9 cellular contexts compared by ENCODE assay signal in genomic region chr14:74867673-74868072, GRCh38. TPM values are rescaled to one million over a fixed set of nuclear protein-coding genes. Genes with fewer than 3 reads are reported as not detected.
DNase-seq lines count a peak whose midpoint lies in the region; ATAC-seq lines count a peak whose summit lies in the region.
"Had no signal": no experiment of that assay in that cellular context is flagged by ENCODE, and none has a peak within 500 bp of the region (broad histone marks: within the 10 kb centered on the region; RNA-seq: fewer than 3 reads in every experiment).

No MANE protein-coding gene starts in this region.

- H3K9me3 ChIP-seq in HAP-1, result no peaks in the 10 kb centered on the region

- H3K27me3 ChIP-seq in HAP-1 (ENCODE audit: low read depth), result no peaks in the 10 kb centered on the region

- no peak for ATAC-seq in GM21576 (IDR thresholded peaks at IDR 0.05; ENCODE audit: unreplicated experiment)

- DNase-seq in GM04503 (ENCODE audit: low read depth) (peak; percentile 42), cerebellum (ENCODE audit: low spot score) (peak; percentile 77), SK-N-DZ (ENCODE audit: low spot score) (no peak), HAP-1 (ENCODE audit: low spot score in 2 of 2) (no peak), AML-193 (lab: John Stamatoyannopoulos, UW) (no peak)
- peak; percentile 69 for DNase-seq in activated CD4-positive, alpha-beta T cell treated with anti-CD3 and anti-CD28 coated beads for 48 hours
- peak; percentile 41 to 61 for DNase-seq in stimulated activated CD4-positive, alpha-beta T cell treated with anti-CD3 and anti-CD28 coated beads, Interleukin-2, amount 100 ng/mL, for 24 hours

- H3K36me3 ChIP-seq in HAP-1 (replicated peaks), result no peaks in the 10 kb centered on the region

- no peaks in the 10 kb centered on the region for H3K4me1 ChIP-seq in HAP-1

- no peak overlapping the region for H3K4me3 ChIP-seq in HAP-1

- in situ Hi-C loops in HAP-1 (cut with MboI; ENCODE audit: low sequenced_read_pairs), result no loop called here

RNA-seq across cellular contexts. Expression of gene PROX2, which starts 8.3 kb away (rescaled TPM):
- not detected for total RNA-seq in cerebellum
- polyA plus RNA-seq in SK-N-DZ (2014; cell fraction: cytosol; rRNA removed), result not detected in 2 replicates
- not detected in 2 replicates for polyA plus RNA-seq in SK-N-DZ (2014; cell fraction: nucleus; rRNA removed)
- total RNA-seq: temporal lobe had no signal

RNA-seq across cellular contexts. Expression of gene DLST, which starts 14.0 kb away (rescaled TPM):
- total RNA-seq in cerebellum, result 43.9 TPM
- 49.6 and 54.2 TPM in 2 replicates for polyA plus RNA-seq in SK-N-DZ (2014; cell fraction: cytosol; rRNA removed)
- polyA plus RNA-seq in SK-N-DZ (2014; cell fraction: nucleus; rRNA removed), result 75.1 and 106 TPM in 2 replicates

RNA-seq across cellular contexts. Expression of gene RPS6KL1, which starts 55.4 kb away (rescaled TPM):
- 42.4 TPM for total RNA-seq in cerebellum
- 19.0 and 27.3 TPM in 2 replicates for polyA plus RNA-seq in SK-N-DZ (2014; cell fraction: cytosol; rRNA removed)
- polyA plus RNA-seq in SK-N-DZ (2014; cell fraction: nucleus; rRNA removed), result 72.4 and 86.5 TPM in 2 replicates

Comparison
In these comparisons a context has a peak if more than half of its experiments do, and no peak if none do; other contexts are left out.
1. DNase-seq: peak in GM04503 (single experiment), activated CD4-positive, alpha-beta T cell treated with anti-CD3 and anti-CD28 coated beads for 48 hours (single experiment), cerebellum (single experiment) and stimulated activated CD4-positive, alpha-beta T cell treated with anti-CD3 and anti-CD28 coated beads, Interleukin-2, amount 100 ng/mL, for 24 hours (2 of 2); none in SK-N-DZ (single experiment), HAP-1 (0 of 2) and AML-193 (0 of 2).